8 cellular contexts compared by ENCODE assay signal in the genomic region with DNA sequence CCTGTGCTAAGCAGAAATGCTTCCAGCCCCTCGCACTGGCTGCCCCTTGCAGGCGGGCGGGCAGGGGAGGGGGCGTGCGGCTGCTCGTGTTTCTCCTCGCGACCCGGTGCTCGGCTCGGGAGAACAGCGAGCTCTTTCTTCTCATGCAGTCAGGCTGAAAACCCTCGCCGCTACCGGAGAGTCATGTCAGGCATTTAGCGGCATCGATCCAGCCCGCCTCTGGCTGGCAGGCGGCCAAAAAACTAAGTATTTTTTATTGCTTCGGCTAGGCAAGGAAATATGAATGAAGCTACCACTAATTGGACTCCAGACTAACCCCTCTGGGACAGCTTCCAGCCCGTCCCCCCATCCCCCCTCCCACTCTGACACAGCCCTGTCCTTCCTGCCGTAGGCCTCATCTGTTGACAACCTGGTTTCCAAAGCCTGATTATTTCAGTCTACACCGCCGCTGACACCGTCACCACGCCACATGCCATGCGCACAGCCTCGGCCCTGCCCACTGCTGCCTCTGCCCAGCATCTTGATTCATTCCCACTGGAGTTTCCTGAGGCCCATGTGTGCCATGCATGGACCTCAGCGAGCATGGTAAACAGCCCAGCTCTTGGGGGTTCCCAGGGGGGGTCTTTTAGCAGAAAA. TPM values are rescaled to one million over a fixed set of nuclear protein-coding genes. Genes with fewer than 3 reads are reported as not detected.
A peak's percentile ranks its signal among the peaks of the same experiment; 100 is the strongest.
DNase-seq lines count a peak whose midpoint lies in the region; ATAC-seq and TF ChIP-seq lines count a peak whose summit lies in the region.

No MANE protein-coding gene starts in this region.

- no peak for TF ChIP-seq EP300 in ovary (IDR thresholded peaks at IDR 0.05)

- DNase-seq in EH (ENCODE audit: low read depth) (peak; percentile 96), NCI-H748 treated with DMSO at 0.1 percent for 48 hours (lab: John Stamatoyannopoulos, UW) (peak; percentile 87), fibroblast of peridontal ligament (ENCODE audit: extremely low read depth) (peak; percentile 91), ovary (peak; percentile 80 to 90 (median 88)), GM20000 (ENCODE audit: low spot score) (no peak), esophagus squamous epithelium (lab: John Stamatoyannopoulos, UW) (no peak)

- no peak for TF ChIP-seq CTCF in ovary (IDR thresholded peaks at IDR 0.05)
- no peak for TF ChIP-seq CTCF in GM20000 (IDR thresholded peaks at IDR 0.05; ENCODE audit: extremely low read depth, missing control alignments)
- TF ChIP-seq CTCF in esophagus squamous epithelium (IDR thresholded peaks at IDR 0.05) = no peak

- no peak for ATAC-seq in HG03432 (IDR thresholded peaks at IDR 0.05; ENCODE audit: unreplicated experiment)
- ATAC-seq in HG02885 (IDR thresholded peaks at IDR 0.05; ENCODE audit: poor library complexity, unreplicated experiment) = no peak

- H3K36me3 ChIP-seq in ovary = no peaks in the 10 kb centered on the region
- H3K36me3 ChIP-seq in esophagus squamous epithelium = peaks cover 43 to 100% (median 48%) of the 10 kb centered on the region in 3 donors

- H3K4me3 ChIP-seq in ovary (no peak overlapping the region), esophagus squamous epithelium (peak overlapping the region in 1 of 4 donors; percentile 31)

- H3K9me3 ChIP-seq in ovary (no peaks in the 10 kb centered on the region), esophagus squamous epithelium (no peaks in the 10 kb centered on the region)

- WGBS in ovary, 3 donors = 9 to 20% (median 17%) methylated on average over 26 to 29 of the region's 29 CpGs
- WGBS in esophagus squamous epithelium, 2 donors = 58 to 61% methylated on average over 8 to 13 of the region's 29 CpGs

- TF ChIP-seq POLR2A in ovary (IDR thresholded peaks at IDR 0.05) = no peak
- no peak for TF ChIP-seq POLR2A in esophagus squamous epithelium (IDR thresholded peaks at IDR 0.05)

- H3K4me1 ChIP-seq in ovary (ENCODE audit: insufficient read depth) (peaks cover 8% of the 10 kb centered on the region), esophagus squamous epithelium (peaks cover 0 to 21% (median 8%) of the 10 kb centered on the region in 3 donors)

- intact Hi-C loops in ovary (cut with DNase I) (loop anchor here in 1 of 4 donors (10.0 kb wide), 2 partner anchors 202 to 588 kb away; no protein-coding TSS in a partner anchor), esophagus squamous epithelium (cut with DNase I) (no loop called here)

- H3K27me3 ChIP-seq in ovary (no peaks in the 10 kb centered on the region), esophagus squamous epithelium (no peaks in the 10 kb centered on the region)

- H3K27ac ChIP-seq in ovary (no peak overlapping the region), esophagus squamous epithelium (no peak overlapping the region)

RNA-seq across cellular contexts. Expression of gene TLE3, which starts 35.3 kb away (rescaled TPM):
- total RNA-seq in ovary (10 to 100 TPM; 53.9 to 70.8 (median 62.4) TPM), esophagus squamous epithelium (100 to 1,000 TPM in 1 of 4 donors, 10 to 100 TPM in 3; 49.6 to 133 (median 64.4) TPM)
- 10 to 100 TPM; 17.5 to 24.4 TPM for polyA plus RNA-seq in ovary

Comparison
In these comparisons a context has a peak if more than half of its experiments do, and no peak if none do; other contexts are left out.
1. DNase-seq: peak in EH (single experiment), NCI-H748 treated with DMSO at 0.1 percent for 48 hours (single experiment), fibroblast of peridontal ligament (single experiment) and ovary (5 of 5); none in GM20000 (single experiment) and esophagus squamous epithelium (single experiment).